In the genomic region with DNA sequence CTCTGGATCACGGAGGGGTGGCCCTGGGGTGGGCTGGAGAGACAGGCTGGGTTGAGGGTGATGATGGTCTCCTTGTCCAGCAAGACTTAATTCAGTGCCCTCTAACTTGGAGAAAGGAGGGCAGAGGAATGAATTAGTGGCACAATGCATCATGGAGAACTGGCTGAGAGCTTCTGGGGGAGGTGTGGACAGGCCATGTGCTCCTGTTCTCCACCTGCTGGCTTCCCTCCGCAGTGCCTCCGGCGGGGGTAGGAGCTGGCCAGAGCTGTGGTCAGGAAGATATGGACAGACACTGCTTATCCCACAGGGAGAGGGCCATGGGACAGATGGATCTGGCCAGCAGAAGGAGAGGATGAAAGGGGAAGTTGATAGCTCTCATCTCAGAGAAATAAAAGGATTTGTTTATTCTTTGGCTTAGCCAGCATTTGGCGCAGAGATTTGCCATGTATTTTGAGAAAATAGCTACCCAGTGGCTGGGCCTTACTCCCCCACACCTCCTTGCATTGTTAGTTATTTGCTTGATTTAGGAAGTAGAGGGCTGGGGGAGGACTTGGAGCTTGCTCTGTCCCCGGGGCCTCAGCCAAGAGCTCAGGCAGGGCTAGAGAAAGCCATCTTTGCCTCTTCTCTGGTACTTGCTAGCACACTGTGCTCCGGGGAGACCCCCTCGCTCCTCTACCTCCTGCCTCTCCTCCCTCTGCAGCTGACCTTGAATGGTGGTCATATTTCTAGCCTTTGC, we compare ENCODE assay signal across 8 cellular contexts.
DNase-seq lines count a peak whose midpoint lies in the region; ATAC-seq and TF ChIP-seq lines count a peak whose summit lies in the region.

No MANE protein-coding gene starts in this region.

- H3F3A ChIP-seq in smooth muscle cell (ENCODE audit: low read depth), result no peaks in the 10 kb centered on the region

- H3K4me1 ChIP-seq in smooth muscle cell (ENCODE audit: low read depth), result peaks cover 31% of the 10 kb centered on the region

- WGBS in smooth muscle cell (ENCODE audit: low lambda C conversion rate), result 69% methylated on average over 8 of the region's 8 CpGs

- no peak for DNase-seq in activated naive CD4-positive, alpha-beta T cell treated with anti-CD3 and anti-CD28 coated beads, Interleukin-2, amount 50 U/mL, for 72 hours (ENCODE audit: low spot score in 2 of 2)
- DNase-seq in WERI-Rb-1, result peak; percentile 95
- peak; percentile 35 to 64 for DNase-seq in hippocampal formation (lab: John Stamatoyannopoulos, UW)
- DNase-seq in smooth muscle cell (lab: John Stamatoyannopoulos, UW; ENCODE audit: unreplicated experiment), result no peak
- no peak for DNase-seq in HuH-7.5 (ENCODE audit: low spot score)
- DNase-seq in NCI-H510A treated with DMSO at 0.1 percent for 48 hours (lab: John Stamatoyannopoulos, UW), result no peak

- H3K4me3 ChIP-seq in WERI-Rb-1 (ENCODE audit: low read depth, low read length) (peak overlapping the region; percentile 5; the same call in 1 of the 2 replicates), smooth muscle cell (peak overlapping the region; percentile 31)

- peak overlapping the region; percentile 87 for H3K4me3 Mint-ChIP-seq in activated naive CD4-positive, alpha-beta T cell treated with anti-CD3 and anti-CD28 coated beads, Interleukin-2, amount 50 U/mL, for 24 hours

- H3K36me3 ChIP-seq in WERI-Rb-1 (no peaks in the 10 kb centered on the region; the same call in 1 of the 2 replicates), smooth muscle cell (ENCODE audit: low read depth) (no peaks in the 10 kb centered on the region)

- H3K9me3 ChIP-seq in WERI-Rb-1 (ENCODE audit: severe bottlenecking), result no peaks in the 10 kb centered on the region
- H3K9me3 ChIP-seq in smooth muscle cell (replicated peaks; ENCODE audit: low read depth), result no peaks in the 10 kb centered on the region

- H2AFZ ChIP-seq in smooth muscle cell (ENCODE audit: low read depth), result no peak overlapping the region

- no peak for ATAC-seq in activated naive CD4-positive, alpha-beta T cell treated with anti-CD3 and anti-CD28 coated beads, Interleukin-2, amount 50 U/mL, for 72 hours
- no peak for ATAC-seq in GM21528 (IDR thresholded peaks at IDR 0.05; ENCODE audit: low FRiP score, unreplicated experiment)

- H3K27ac ChIP-seq in WERI-Rb-1, result peak overlapping the region; percentile 83
- H3K27ac ChIP-seq in smooth muscle cell (ENCODE audit: low read depth), result no peak overlapping the region

- H3K27me3 ChIP-seq in WERI-Rb-1 (ENCODE audit: insufficient read depth, low read depth, severe bottlenecking) (no peaks in the 10 kb centered on the region), smooth muscle cell (ENCODE audit: low read depth) (no peaks in the 10 kb centered on the region)

- peaks cover 12% of the 10 kb centered on the region for H3K4me1 Mint-ChIP-seq in activated naive CD4-positive, alpha-beta T cell treated with anti-CD3 and anti-CD28 coated beads, Interleukin-2, amount 50 U/mL, for 24 hours

- no peak overlapping the region for H3K27ac Mint-ChIP-seq in activated naive CD4-positive, alpha-beta T cell treated with anti-CD3 and anti-CD28 coated beads, Interleukin-2, amount 50 U/mL, for 24 hours
- no peak overlapping the region for H3K27ac Mint-ChIP-seq in activated naive CD4-positive, alpha-beta T cell treated with anti-CD3 and anti-CD28 coated beads, Interleukin-2, amount 50 U/mL, for 72 hours

- no peaks in the 10 kb centered on the region for H4K20me1 ChIP-seq in smooth muscle cell (ENCODE audit: low read depth)

- TF ChIP-seq CTCF in WERI-Rb-1 (IDR thresholded peaks at IDR 0.05; ENCODE audit: low read depth, low read length), result peak; percentile 91
- TF ChIP-seq CTCF in smooth muscle cell (IDR thresholded peaks at IDR 0.05; ENCODE audit: borderline replicate concordance, insufficient read depth, poor library complexity, severe bottlenecking), result no peak

- H3K27me3 Mint-ChIP-seq in activated naive CD4-positive, alpha-beta T cell treated with anti-CD3 and anti-CD28 coated beads, Interleukin-2, amount 50 U/mL, for 24 hours, result peaks cover 5% of the 10 kb centered on the region

- peak overlapping the region; percentile 50 for H3K9ac ChIP-seq in smooth muscle cell (ENCODE audit: low read depth)

- H3K9me3 Mint-ChIP-seq in activated naive CD4-positive, alpha-beta T cell treated with anti-CD3 and anti-CD28 coated beads, Interleukin-2, amount 50 U/mL, for 24 hours, result no peaks in the 10 kb centered on the region
- no peaks in the 10 kb centered on the region for H3K9me3 Mint-ChIP-seq in activated naive CD4-positive, alpha-beta T cell treated with anti-CD3 and anti-CD28 coated beads, Interleukin-2, amount 50 U/mL, for 72 hours

- no peaks in the 10 kb centered on the region for H3K36me3 Mint-ChIP-seq in activated naive CD4-positive, alpha-beta T cell treated with anti-CD3 and anti-CD28 coated beads, Interleukin-2, amount 50 U/mL, for 24 hours
- no peaks in the 10 kb centered on the region for H3K36me3 Mint-ChIP-seq in activated naive CD4-positive, alpha-beta T cell treated with anti-CD3 and anti-CD28 coated beads, Interleukin-2, amount 50 U/mL, for 72 hours

- H3K79me2 ChIP-seq in smooth muscle cell (ENCODE audit: low read depth), result no peaks in the 10 kb centered on the region

- H3K4me2 ChIP-seq in smooth muscle cell, result peak overlapping the region; percentile 79

Comparison
In these comparisons a context has a peak if more than half of its experiments do, and no peak if none do; other contexts are left out.
1. DNase-seq: peak in WERI-Rb-1 (single experiment) and hippocampal formation (2 of 2); none in activated naive CD4-positive, alpha-beta T cell treated with anti-CD3 and anti-CD28 coated beads, Interleukin-2, amount 50 U/mL, for 72 hours (0 of 2), smooth muscle cell (single experiment), HuH-7.5 (single experiment) and NCI-H510A treated with DMSO at 0.1 percent for 48 hours (single experiment).